In the genomic region with DNA sequence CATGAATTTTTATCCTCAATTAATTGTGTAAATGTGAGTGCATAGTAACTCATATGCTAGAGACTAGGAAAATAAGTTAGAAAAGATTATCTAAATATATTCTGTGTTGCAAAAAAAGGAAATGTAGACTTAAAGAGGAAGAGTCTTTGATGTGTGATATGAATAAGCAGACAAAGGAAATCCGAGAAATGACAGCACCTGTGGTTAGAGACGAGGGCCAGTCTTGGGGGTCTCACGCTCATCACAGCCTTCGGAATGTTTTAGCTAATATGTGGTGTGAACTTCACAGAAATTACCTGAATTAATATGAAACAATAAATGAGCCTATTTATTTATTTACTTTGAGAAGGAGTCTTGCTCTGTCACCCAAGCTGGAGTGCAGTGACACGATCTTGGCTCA, we compare ENCODE assay signal across 20 cellular contexts. TPM values are rescaled to one million over a fixed set of nuclear protein-coding genes. Genes with fewer than 3 reads are reported as not detected.
DNase-seq lines count a peak whose midpoint lies in the region; ATAC-seq and TF ChIP-seq lines count a peak whose summit lies in the region.
"Had no signal": no experiment of that assay in that cellular context is flagged by ENCODE, and none has a peak within 500 bp of the region (broad histone marks: within the 10 kb centered on the region; RNA-seq: fewer than 3 reads in every experiment).

No MANE protein-coding gene starts in this region.

- H3K4me3 ChIP-seq in hepatocyte = no peak overlapping the region
- H3K4me3 ChIP-seq in left lung = no peak overlapping the region
- H3K4me3 ChIP-seq: coronary artery, GM23248, heart right ventricle, lower lobe of right lung had no signal

- H3K4me1 Mint-ChIP-seq in activated naive CD4-positive, alpha-beta T cell treated with anti-CD3 and anti-CD28 coated beads, Interleukin-2, amount 50 U/mL, for 24 hours = peaks cover 12% of the 10 kb centered on the region
- peaks cover 44% of the 10 kb centered on the region for H3K4me1 Mint-ChIP-seq in activated T-helper 2 cell treated with anti-CD3 and anti-CD28 coated beads, Interferon-gamma antibody, Interleukin-2, Interleukin-4, amounts not matched to agents 10 μg/mL and 5 μg/mL and 100 μg/mL, durations not matched to agents 14 hours and 24 hours and 36 hours (ENCODE audit: low read depth)

- DNase-seq in activated naive CD4-positive, alpha-beta T cell treated with anti-CD3 and anti-CD28 coated beads, Interleukin-2, amount 50 U/mL, for 16 hours = no peak
- no peak for DNase-seq in activated T-helper 2 cell treated with anti-CD3 and anti-CD28 coated beads, Interferon-gamma antibody, Interleukin-2, Interleukin-4, amounts not matched to agents 10 μg/mL and 5 μg/mL and 100 μg/mL, durations not matched to agents 14 hours and 24 hours and 36 hours (ENCODE audit: low spot score)
- peak; percentile 39 for DNase-seq in stimulated activated naive CD8-positive, alpha-beta T cell treated with anti-CD3 and anti-CD28 coated beads, Interleukin-15, Interleukin-2, amounts not matched to agents 100 U/mL and 50 U/mL, for 24 hours
- no peak for DNase-seq in hepatocyte (ENCODE audit: low spot score)
- no peak for DNase-seq in left lung
- DNase-seq: brain microvascular endothelial cell; GM23248; heart right ventricle; lower lobe of right lung; NCI-H2029 treated with DMSO at 0.1 percent for 48 hours; NCI-H446 treated with DMSO at 0.1 percent for 48 hours; NK-92 treated with Interleukin-12 subunit alpha and Interleukin-12 subunit beta, amount 100 ng/mL, for 24 hours; stimulated activated naive CD4-positive, alpha-beta T cell had no signal

- no peaks in the 10 kb centered on the region for H3K9me3 ChIP-seq in hepatocyte (ENCODE audit: low read depth)
- no peaks in the 10 kb centered on the region for H3K9me3 ChIP-seq in left lung
- H3K9me3 ChIP-seq: heart right ventricle, lower lobe of right lung had no signal

- H2AFZ ChIP-seq in hepatocyte = no peak overlapping the region
- H2AFZ ChIP-seq: GM23248 had no signal

- over 99% methylated on average over 5 of the region's 5 CpGs for WGBS in hepatocyte (ENCODE audit: low lambda C conversion rate, missing lambda C conversion rate)

- ATAC-seq in HG02759 (IDR thresholded peaks at IDR 0.05; ENCODE audit: unreplicated experiment) (peak; percentile 63), GM21423 (IDR thresholded peaks at IDR 0.05; ENCODE audit: unreplicated experiment) (no peak), left lung (no peak)
- ATAC-seq in stimulated activated naive CD8-positive, alpha-beta T cell treated with anti-CD3 and anti-CD28 coated beads, Interleukin-15, Interleukin-2, amounts not matched to agents 100 U/mL and 50 U/mL, for 24 hours = peak; percentile 77
- ATAC-seq: heart right ventricle, SK-N-SH treated with all-trans-retinoic acid at 6 μM for 48 hours had no signal

- no peaks in the 10 kb centered on the region for H4K20me1 ChIP-seq in hepatocyte (ENCODE audit: insufficient read depth, poor library complexity, severe bottlenecking)

- TF ChIP-seq CTCF in hepatocyte (IDR thresholded peaks at IDR 0.05; ENCODE audit: poor library complexity) (no peak), left lung (IDR thresholded peaks at IDR 0.05) (no peak)

- H3K27me3 ChIP-seq in hepatocyte = no peaks in the 10 kb centered on the region
- H3K27me3 ChIP-seq in left lung = no peaks in the 10 kb centered on the region
- H3K27me3 ChIP-seq: brain microvascular endothelial cell, heart right ventricle had no signal

- intact Hi-C loops in activated T-helper 2 cell treated with anti-CD3 and anti-CD28 coated beads, Interferon-gamma antibody, Interleukin-2, Interleukin-4, amounts not matched to agents 10 μg/mL and 5 μg/mL and 100 μg/mL, durations not matched to agents 14 hours and 24 hours and 36 hours (cut with micrococcal nuclease) = no loop called here
- intact Hi-C loops in left lung (cut with DNase I) = no loop called here

- H3K4me2 ChIP-seq in hepatocyte = no peak overlapping the region
- H3K4me2 ChIP-seq: KMS-11 had no signal

- peak overlapping the region; percentile 11 for H3K4me3 Mint-ChIP-seq in activated naive CD4-positive, alpha-beta T cell treated with anti-CD3 and anti-CD28 coated beads, Interleukin-2, amount 50 U/mL, for 24 hours
- H3K4me3 Mint-ChIP-seq in activated T-helper 2 cell treated with anti-CD3 and anti-CD28 coated beads, Interferon-gamma antibody, Interleukin-2, Interleukin-4, amounts not matched to agents 10 μg/mL and 5 μg/mL and 100 μg/mL, durations not matched to agents 14 hours and 24 hours and 36 hours (ENCODE audit: low read depth) = no peak overlapping the region

- H3K4me1 ChIP-seq in hepatocyte (ENCODE audit: insufficient read depth) (peaks cover 10% of the 10 kb centered on the region), left lung (no peaks in the 10 kb centered on the region)
- H3K4me1 ChIP-seq: lower lobe of right lung had no signal

- peak overlapping the region; percentile 17 for H3K27ac Mint-ChIP-seq in activated naive CD4-positive, alpha-beta T cell treated with anti-CD3 and anti-CD28 coated beads, Interleukin-2, amount 50 U/mL, for 24 hours
- peak overlapping the region; percentile 49 for H3K27ac Mint-ChIP-seq in activated T-helper 2 cell treated with anti-CD3 and anti-CD28 coated beads, Interferon-gamma antibody, Interleukin-2, Interleukin-4, amounts not matched to agents 10 μg/mL and 5 μg/mL and 100 μg/mL, durations not matched to agents 14 hours and 24 hours and 36 hours

- no peaks in the 10 kb centered on the region for H3K27me3 Mint-ChIP-seq in activated naive CD4-positive, alpha-beta T cell treated with anti-CD3 and anti-CD28 coated beads, Interleukin-2, amount 50 U/mL, for 24 hours
- no peaks in the 10 kb centered on the region for H3K27me3 Mint-ChIP-seq in activated T-helper 2 cell treated with anti-CD3 and anti-CD28 coated beads, Interferon-gamma antibody, Interleukin-2, Interleukin-4, amounts not matched to agents 10 μg/mL and 5 μg/mL and 100 μg/mL, durations not matched to agents 14 hours and 24 hours and 36 hours (ENCODE audit: low read depth)

- peaks cover 2% of the 10 kb centered on the region for H3K79me2 ChIP-seq in hepatocyte

- no peaks in the 10 kb centered on the region for H3K9me3 Mint-ChIP-seq in activated naive CD4-positive, alpha-beta T cell treated with anti-CD3 and anti-CD28 coated beads, Interleukin-2, amount 50 U/mL, for 24 hours
- no peaks in the 10 kb centered on the region for H3K9me3 Mint-ChIP-seq in activated T-helper 2 cell treated with anti-CD3 and anti-CD28 coated beads, Interferon-gamma antibody, Interleukin-2, Interleukin-4, amounts not matched to agents 10 μg/mL and 5 μg/mL and 100 μg/mL, durations not matched to agents 14 hours and 24 hours and 36 hours

- H3K27ac ChIP-seq in hepatocyte (no peak overlapping the region), left lung (no peak overlapping the region)
- H3K27ac ChIP-seq: brain microvascular endothelial cell, coronary artery, GM23248, heart right ventricle, KMS-11, lower lobe of right lung, RWPE1 had no signal

- peaks cover 3% of the 10 kb centered on the region for H3K36me3 ChIP-seq in hepatocyte (replicated peaks; ENCODE audit: insufficient read depth, low read depth)
- peaks cover 2 to 88% of the 10 kb centered on the region in 2 donors for H3K36me3 ChIP-seq in left lung

- H3K36me3 Mint-ChIP-seq in activated naive CD4-positive, alpha-beta T cell treated with anti-CD3 and anti-CD28 coated beads, Interleukin-2, amount 50 U/mL, for 24 hours = peaks cover 11% of the 10 kb centered on the region
- peaks cover 73% of the 10 kb centered on the region for H3K36me3 Mint-ChIP-seq in activated T-helper 2 cell treated with anti-CD3 and anti-CD28 coated beads, Interferon-gamma antibody, Interleukin-2, Interleukin-4, amounts not matched to agents 10 μg/mL and 5 μg/mL and 100 μg/mL, durations not matched to agents 14 hours and 24 hours and 36 hours (ENCODE audit: low read depth)

- H3K9me2 ChIP-seq in hepatocyte (replicated peaks; ENCODE audit: insufficient read depth) = no peaks in the 10 kb centered on the region

RNA-seq across cellular contexts. Expression of a gene that starts 11.6 kb away (rescaled TPM):
- total RNA-seq in activated T-helper 2 cell treated with anti-CD3 and anti-CD28 coated beads, Interferon-gamma antibody, Interleukin-2, Interleukin-4, amounts not matched to agents 10 μg/mL and 5 μg/mL and 100 μg/mL, durations not matched to agents 14 hours and 24 hours and 36 hours = 115 and 122 TPM in 2 replicates
- total RNA-seq in hepatocyte (21.6 and 25.8 TPM in 2 replicates), left lung (10 to 100 TPM; 20.7 to 37.2 TPM)
- 14.6 and 19.0 TPM in 2 replicates for polyA plus RNA-seq in hepatocyte

RNA-seq across cellular contexts. Expression of a gene that starts 38.3 kb away (rescaled TPM):
- 0.25 and 0.41 TPM in 2 replicates for total RNA-seq in activated T-helper 2 cell treated with anti-CD3 and anti-CD28 coated beads, Interferon-gamma antibody, Interleukin-2, Interleukin-4, amounts not matched to agents 10 μg/mL and 5 μg/mL and 100 μg/mL, durations not matched to agents 14 hours and 24 hours and 36 hours
- 0.28 and 0.60 TPM in 2 replicates for total RNA-seq in hepatocyte
- 0.22 and 0.68 TPM in 2 replicates for polyA plus RNA-seq in hepatocyte
- total RNA-seq in left lung = 1 to 10 TPM in 1 of 2 donors, under 1 TPM in 1; 0.79 to 4.0 TPM

RNA-seq across cellular contexts. Expression of a gene that starts 52.9 kb away (rescaled TPM):
- total RNA-seq in activated T-helper 2 cell treated with anti-CD3 and anti-CD28 coated beads, Interferon-gamma antibody, Interleukin-2, Interleukin-4, amounts not matched to agents 10 μg/mL and 5 μg/mL and 100 μg/mL, durations not matched to agents 14 hours and 24 hours and 36 hours = 3.0 and 3.3 TPM in 2 replicates
- 4.4 and 4.7 TPM in 2 replicates for total RNA-seq in hepatocyte
- polyA plus RNA-seq in hepatocyte = 2.7 and 2.9 TPM in 2 replicates
- 10 to 100 TPM; 11.0 to 12.6 TPM for total RNA-seq in left lung

Comparison
In these comparisons a context has a peak if more than half of its experiments do, and no peak if none do; other contexts are left out.
1. ATAC-seq: peak in HG02759 (single experiment) and stimulated activated naive CD8-positive, alpha-beta T cell treated with anti-CD3 and anti-CD28 coated beads, Interleukin-15, Interleukin-2, amounts not matched to agents 100 U/mL and 50 U/mL, for 24 hours (single experiment); none in GM21423 (single experiment) and left lung (single experiment).